In the genomic region with DNA sequence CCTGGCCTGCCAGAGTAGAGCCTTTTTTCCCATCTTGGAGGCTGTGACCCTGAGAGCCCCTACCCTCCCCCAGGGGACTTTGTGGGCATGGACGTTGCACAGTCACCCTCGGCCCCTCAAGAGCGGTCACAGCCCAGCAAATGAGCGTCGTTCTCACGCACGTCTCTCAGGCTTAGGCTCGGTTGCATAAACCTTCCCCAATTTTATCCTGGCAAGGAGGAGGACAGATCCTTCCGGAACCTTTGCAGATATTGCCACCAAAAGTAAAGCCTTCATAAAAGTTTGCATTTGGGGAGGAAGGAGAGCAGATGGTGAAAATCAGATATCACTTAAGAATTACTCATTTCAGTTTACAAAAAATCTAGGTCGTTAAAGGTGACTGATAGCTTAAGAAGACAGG, we compare ENCODE assay signal across 8 cellular contexts.
"Had no signal": no experiment of that assay in that cellular context is flagged by ENCODE, and none has a peak within 500 bp of the region (broad histone marks: within the 10 kb centered on the region; RNA-seq: fewer than 3 reads in every experiment).

No MANE protein-coding gene starts in this region.

- DNase-seq: activated CD4-positive, CD25-positive, alpha-beta regulatory T cell treated with anti-CD3 and anti-CD28 coated beads, Interleukin-2, amount 50 U/mL, for 72 hours; activated gamma-delta T cell; activated T-cell treated with anti-CD3 and anti-CD28 coated beads for 4 hours; hypothalamus; midbrain; pancreas; stimulated activated CD4-positive, alpha-beta T cell treated with anti-CD3 and anti-CD28 coated beads, Interleukin-4, amount 100 ng/mL, for 24 hours; stomach had no signal

- ATAC-seq: pancreas had no signal
